In the genomic region with DNA sequence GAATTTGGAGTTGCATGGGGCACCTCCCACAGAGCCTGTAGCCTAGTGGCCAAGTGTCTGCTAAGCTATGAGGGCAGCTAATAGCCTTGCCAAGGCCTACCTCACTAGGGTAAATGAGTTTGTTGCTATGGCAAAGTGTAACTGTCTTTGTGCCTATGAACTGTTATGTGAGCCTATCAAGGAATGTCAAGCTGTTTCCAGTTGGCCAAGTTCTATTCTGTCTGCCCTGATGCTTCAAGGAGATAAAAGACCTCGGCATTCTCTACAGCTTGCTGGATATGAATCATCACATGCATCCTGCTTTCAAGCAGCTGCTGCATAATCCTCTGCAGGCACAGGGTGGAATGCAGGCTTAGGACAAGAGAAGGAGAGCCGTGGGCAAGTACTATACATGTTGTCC, we compare ENCODE assay signal across 1 cellular context.
A peak's percentile ranks its signal among the peaks of the same experiment; 100 is the strongest.
TF ChIP-seq lines count a peak whose summit lies in the region.

No MANE protein-coding gene starts in this region.

TF ChIP-seq in A549, 52 proteins besides CTCF, POLR2A, EP300 and RAD21 (continued from another document):
- no peak for TF ChIP-seq TFCP2L1 (CRISPR knock-in tag; IDR thresholded peaks at IDR 0.05)
- TF ChIP-seq EHF (CRISPR knock-in tag; IDR thresholded peaks at IDR 0.05), result no peak
- TF ChIP-seq CHD4 (IDR thresholded peaks at IDR 0.05; ENCODE audit: borderline replicate concordance), result no peak
- peak; percentile 38; the same call in 1 of the 2 replicates for TF ChIP-seq JUNB (IDR thresholded peaks at IDR 0.05)
- TF ChIP-seq FOXS1 (CRISPR knock-in tag; IDR thresholded peaks at IDR 0.05), result no peak
- TF ChIP-seq SREBF2 (IDR thresholded peaks at IDR 0.05), result no peak
- TF ChIP-seq NPAS2 (CRISPR knock-in tag; IDR thresholded peaks at IDR 0.05; ENCODE audit: borderline replicate concordance), result no peak
- TF ChIP-seq MAZ (IDR thresholded peaks at IDR 0.05; ENCODE audit: borderline replicate concordance, low read depth, low read length), result no peak
- TF ChIP-seq ZNF302 (CRISPR knock-in tag; IDR thresholded peaks at IDR 0.05), result no peak
- no peak for TF ChIP-seq MAFK (IDR thresholded peaks at IDR 0.05; ENCODE audit: partially characterized antibody)
- TF ChIP-seq POLR2AphosphoS2 (conservative IDR thresholded peaks at IDR 0.05; ENCODE audit: low read length), result no peak
- no peak for TF ChIP-seq ATOH8 (CRISPR knock-in tag; IDR thresholded peaks at IDR 0.05; ENCODE audit: low read depth)
- TF ChIP-seq CHD2 (IDR thresholded peaks at IDR 0.05; ENCODE audit: low read length, partially characterized antibody), result no peak
- TF ChIP-seq FOSL2 (IDR thresholded peaks at IDR 0.05), result peak; percentile 40; the same call in 1 of the 2 replicates
- TF ChIP-seq FOSL2 (CRISPR knock-in tag; IDR thresholded peaks at IDR 0.05), result 0 out of 2 replicates have a peak, but pooled peaks have one; percentile 9
